In the genomic region with DNA sequence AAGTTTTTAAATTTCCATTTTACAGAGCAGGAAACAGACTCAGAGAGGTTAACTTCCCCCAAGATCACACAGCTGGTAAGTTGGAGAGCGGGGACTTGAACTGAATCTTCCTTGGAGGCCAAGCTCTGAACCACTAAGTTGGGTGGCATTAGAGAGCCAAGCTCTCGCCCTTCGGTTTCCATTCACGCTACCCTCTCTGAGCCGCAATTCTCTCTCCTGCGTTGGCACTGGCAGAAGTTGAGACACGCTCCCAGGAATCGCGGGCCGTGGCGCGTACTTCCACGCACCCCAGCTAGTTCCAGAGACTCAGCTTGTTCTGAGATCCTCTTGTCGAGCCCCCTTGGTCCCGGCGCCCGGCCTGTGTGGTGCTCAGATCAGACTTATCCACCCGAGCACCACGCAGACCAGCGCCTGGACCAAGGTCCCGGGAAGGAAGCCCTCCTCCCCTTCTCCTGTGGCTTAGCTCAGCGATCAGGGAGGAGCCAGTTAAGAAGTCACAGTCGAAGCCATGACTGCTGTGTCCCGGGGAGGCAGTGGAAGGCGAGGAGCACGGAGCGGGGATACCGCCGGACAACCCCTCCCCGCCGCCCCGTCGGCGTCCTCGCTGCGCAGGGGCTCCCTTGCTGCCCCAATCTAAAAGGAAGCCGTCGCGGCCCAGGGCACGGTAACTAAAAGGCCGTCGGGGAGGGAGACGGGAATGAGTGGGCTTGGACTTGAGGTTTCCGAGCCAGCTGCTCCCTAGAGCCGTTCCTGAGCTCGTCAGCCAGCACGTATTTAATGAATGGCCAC, we compare ENCODE assay signal across 11 cellular contexts. TPM values are rescaled to one million over a fixed set of nuclear protein-coding genes. Genes with fewer than 3 reads are reported as not detected.
DNase-seq lines count a peak whose midpoint lies in the region; ATAC-seq and TF ChIP-seq lines count a peak whose summit lies in the region.
"Had no signal": no experiment of that assay in that cellular context is flagged by ENCODE, and none has a peak within 500 bp of the region (broad histone marks: within the 10 kb centered on the region; RNA-seq: fewer than 3 reads in every experiment).

No MANE protein-coding gene starts in this region.

- peak overlapping the region; percentile 69 for H2AFZ ChIP-seq in smooth muscle cell (ENCODE audit: low read depth)
- H2AFZ ChIP-seq in Karpas-422 (ENCODE audit: low read length) = no peak overlapping the region

- ATAC-seq in T-cell (replicated peaks in 1 of 4) (peak in 1 of 4 experiments; percentile 5), HG03108 (IDR thresholded peaks at IDR 0.05; ENCODE audit: unreplicated experiment) (no peak)

- no peaks in the 10 kb centered on the region for H3K36me3 Mint-ChIP-seq in T-cell

- no peaks in the 10 kb centered on the region for H3K79me2 ChIP-seq in smooth muscle cell (ENCODE audit: low read depth)
- no peaks in the 10 kb centered on the region for H3K79me2 ChIP-seq in Karpas-422 (ENCODE audit: low read length)

- DNase-seq in activated T-cell treated with anti-CD3 and anti-CD28 coated beads, Interleukin-2, amount 50 U/mL, for 1 hour = peak; percentile 20
- DNase-seq in activated T-cell treated with anti-CD3 and anti-CD28 coated beads for 4 hours (no peak), T-cell (no peak), iPS DF 6.9 (ENCODE audit: low read depth, low spot score) (no peak), smooth muscle cell (lab: John Stamatoyannopoulos, UW; ENCODE audit: unreplicated experiment) (no peak), Karpas-422 (no peak)
- DNase-seq in stimulated activated CD4-positive, alpha-beta T cell treated with anti-CD3 and anti-CD28 coated beads, Interleukin-4, amount 100 ng/mL, for 24 hours = no peak

- no peak overlapping the region for H3K27ac Mint-ChIP-seq in T-cell

- H3K4me2 ChIP-seq in smooth muscle cell = peak overlapping the region; percentile 78
- no peak overlapping the region for H3K4me2 ChIP-seq in Karpas-422 (ENCODE audit: low read depth, low read length, poor library complexity, severe bottlenecking)

- TF ChIP-seq CTCF in smooth muscle cell (IDR thresholded peaks at IDR 0.05; ENCODE audit: borderline replicate concordance, insufficient read depth, poor library complexity, severe bottlenecking) = no peak

- H3K27me3 ChIP-seq in iPS DF 6.9 (ENCODE audit: control insufficient read depth, insufficient read depth, low read length) (peaks cover 83% of the 10 kb centered on the region), smooth muscle cell (ENCODE audit: low read depth) (peaks cover 100% of the 10 kb centered on the region), Karpas-422 (ENCODE audit: low read length) (no peaks in the 10 kb centered on the region)

- WGBS in iPS DF 6.9 (ENCODE audit: insufficient coverage, insufficient read length) = no CpG with 5 or more reads among the region's 47 CpGs
- WGBS in smooth muscle cell (ENCODE audit: low lambda C conversion rate) = 15% methylated on average over 47 of the region's 47 CpGs

- peaks cover 3% of the 10 kb centered on the region for H3K4me1 ChIP-seq in iPS DF 6.9 (ENCODE audit: control insufficient read depth, insufficient read depth, low read length)
- H3K4me1 ChIP-seq in smooth muscle cell (ENCODE audit: low read depth) = peaks cover 15% of the 10 kb centered on the region
- H3K4me1 ChIP-seq in Karpas-422 (ENCODE audit: low read length) = no peaks in the 10 kb centered on the region

- H3K36me3 ChIP-seq in iPS DF 6.9 (ENCODE audit: control insufficient read depth, insufficient read depth, low read length) (no peaks in the 10 kb centered on the region), smooth muscle cell (ENCODE audit: low read depth) (no peaks in the 10 kb centered on the region), Karpas-422 (ENCODE audit: insufficient read depth, low read length) (no peaks in the 10 kb centered on the region)
- H3K36me3 ChIP-seq: MG63 had no signal

- CTCF ChIA-PET in T-cell (lab: Charles Lee) = interaction anchor here (0.6 to 2.1 kb wide), 13 partner anchors 7 to 1480 kb away, joined by 3 to 10 read pairs (median 3); no protein-coding TSS in a partner anchor

- no peak overlapping the region for H3K9ac ChIP-seq in smooth muscle cell (ENCODE audit: low read depth)
- H3K9ac ChIP-seq in Karpas-422 (ENCODE audit: low read length) = no peak overlapping the region

- H3F3A ChIP-seq in smooth muscle cell (ENCODE audit: low read depth) = no peaks in the 10 kb centered on the region

- H3K9me3 Mint-ChIP-seq in T-cell = no peaks in the 10 kb centered on the region

- H3K4me1 Mint-ChIP-seq in T-cell = peaks cover 29 to 46% (median 41%) of the 10 kb centered on the region in 3 donors

- H3K9me3 ChIP-seq in iPS DF 6.9 (ENCODE audit: control insufficient read depth, insufficient read depth, low read length) (no peaks in the 10 kb centered on the region), smooth muscle cell (replicated peaks; ENCODE audit: low read depth) (no peaks in the 10 kb centered on the region), Karpas-422 (ENCODE audit: low read length) (no peaks in the 10 kb centered on the region)
- H3K9me3 ChIP-seq: MG63 had no signal

- POLR2A ChIA-PET in T-cell (lab: Charles Lee) = no interaction called here

- H3K27ac ChIP-seq in iPS DF 6.9 (ENCODE audit: low read length) (no peak overlapping the region), smooth muscle cell (ENCODE audit: low read depth) (no peak overlapping the region), Karpas-422 (ENCODE audit: low read length) (no peak overlapping the region)

- H3K9me2 ChIP-seq in Karpas-422 (replicated peaks; ENCODE audit: insufficient read depth, low read length) = no peaks in the 10 kb centered on the region

- H3K27me3 Mint-ChIP-seq in T-cell = peaks cover 67 to 84% of the 10 kb centered on the region in 2 donors

- H3K4me3 Mint-ChIP-seq in T-cell = peak overlapping the region in 2 of 3 donors; percentile 36 to 63

- H4K20me1 ChIP-seq in smooth muscle cell (ENCODE audit: low read depth) (no peaks in the 10 kb centered on the region), Karpas-422 (ENCODE audit: insufficient read depth, low read depth, low read length) (no peaks in the 10 kb centered on the region)

- H3K4me3 ChIP-seq in iPS DF 6.9 (ENCODE audit: low read length) (peak overlapping the region; percentile 50; the same call in 1 of the 2 replicates), smooth muscle cell (peak overlapping the region; percentile 30), Karpas-422 (ENCODE audit: low read length) (no peak overlapping the region)

RNA-seq across cellular contexts. Expression of a gene that starts 29.5 kb away (rescaled TPM):
- total RNA-seq in T-cell = not detected
- total RNA-seq in smooth muscle cell = not detected in 2 replicates
- not detected in 2 replicates for polyA plus RNA-seq in smooth muscle cell
- total RNA-seq in Karpas-422 (2014; rRNA removed; shearing (Covaris generic); ENCODE audit: low replicate concordance) = not detected in 2 replicates
- total RNA-seq: omental fat pad had no signal
- polyA plus RNA-seq: AG04450 had no signal

RNA-seq across cellular contexts. Expression of a gene that starts 29.7 kb away (rescaled TPM):
- total RNA-seq in T-cell (not detected), smooth muscle cell (not detected in 2 replicates)
- not detected in 2 replicates for polyA plus RNA-seq in smooth muscle cell
- total RNA-seq in Karpas-422 (2014; rRNA removed; shearing (Covaris generic); ENCODE audit: low replicate concordance) = not detected in 2 replicates
- total RNA-seq: omental fat pad had no signal
- polyA plus RNA-seq: AG04450 had no signal
